In genomic region chr11:66725114-66725513, GRCh38 we compare ENCODE assay signal across 20 cellular contexts. TPM values are rescaled to one million over a fixed set of nuclear protein-coding genes. Genes with fewer than 3 reads are reported as not detected.
A peak's percentile ranks its signal among the peaks of the same experiment; 100 is the strongest.
DNase-seq lines count a peak whose midpoint lies in the region; ATAC-seq and TF ChIP-seq lines count a peak whose summit lies in the region.
"Had no signal": no experiment of that assay in that cellular context is flagged by ENCODE, and none has a peak within 500 bp of the region (broad histone marks: within the 10 kb centered on the region; RNA-seq: fewer than 3 reads in every experiment).

No MANE protein-coding gene starts in this region.

- H3K4me3 Mint-ChIP-seq in effector memory CD8-positive, alpha-beta T cell, result no peak overlapping the region
- H3K4me3 Mint-ChIP-seq in CD14-positive monocyte, result peak overlapping the region in 1 of 2 donors; percentile 33
- H3K4me3 Mint-ChIP-seq: CD4-positive, alpha-beta memory T cell had no signal

- ATAC-seq in RWPE2 (ENCODE audit: low read depth) (no peak), sciatic nerve (no peak)
- no peak for ATAC-seq in effector memory CD8-positive, alpha-beta T cell (replicated peaks)

- H3K9me3 ChIP-seq in RWPE2 (ENCODE audit: severe bottlenecking) (no peaks in the 10 kb centered on the region), iPS-20b (ENCODE audit: insufficient read depth, low read depth, low read length) (no peaks in the 10 kb centered on the region)
- H3K9me3 ChIP-seq: BE2C, Caco-2, MG63, Peyer's patch, SJCRH30 had no signal

- 0 out of 2 replicates have a peak overlapping the region, but pooled peaks have one; percentile 0 for H3K9ac ChIP-seq in iPS-20b (ENCODE audit: low read depth, low read length)

- no peaks in the 10 kb centered on the region for H3K9me3 Mint-ChIP-seq in effector memory CD8-positive, alpha-beta T cell
- peaks cover 0 to 19% (median 12%) of the 10 kb centered on the region in 7 donors for H3K9me3 Mint-ChIP-seq in CD14-positive monocyte

- intact Hi-C loops in sciatic nerve (cut with DNase I), result no loop called here
- intact Hi-C loops in CD14-positive monocyte (cut with micrococcal nuclease), result no loop called here

- peaks cover 52 to 76% of the 10 kb centered on the region in 2 donors for H3K27me3 Mint-ChIP-seq in effector memory CD8-positive, alpha-beta T cell
- peaks cover 59 to 66% (median 61%) of the 10 kb centered on the region in 3 donors for H3K27me3 Mint-ChIP-seq in CD14-positive monocyte (ENCODE audit: low read depth in 3 of 3)

- DNase-seq in G401 (ENCODE audit: low spot score), result peak; percentile 86
- DNase-seq in RWPE2 (ENCODE audit: low spot score), result peak; percentile 10
- peak; percentile 4 for DNase-seq in sciatic nerve (ENCODE audit: low spot score)
- no peak for DNase-seq in effector memory CD8-positive, alpha-beta T cell
- DNase-seq in CD14-positive monocyte (ENCODE audit: low spot score), result no peak
- no peak for DNase-seq in dedifferentiated amniotic fluid mesenchymal stem cell (ENCODE audit: extremely low spot score)
- DNase-seq: BE2C; Caco-2; CD4-positive, alpha-beta memory T cell; DMS 273 treated with DMSO at 0.1 percent for 48 hours; DMS79 treated with DMSO at 0.1 percent for 48 hours; GOT3; HCEC 1CT; MG63; NCI-H1417 treated with DMSO at 0.1 percent for 48 hours; NCI-H1930; NCI-H748 treated with DMSO at 0.1 percent for 48 hours; Peyer's patch had no signal

- no peaks in the 10 kb centered on the region for H3K27me3 ChIP-seq in RWPE2 (ENCODE audit: insufficient read depth, poor library complexity, severe bottlenecking)
- peaks cover 39% of the 10 kb centered on the region for H3K27me3 ChIP-seq in iPS-20b (ENCODE audit: insufficient read depth, low read length)
- H3K27me3 ChIP-seq: BE2C, MG63 had no signal

- H3K36me3 ChIP-seq in RWPE2 (ENCODE audit: low read depth), result no peaks in the 10 kb centered on the region
- peaks cover 13% of the 10 kb centered on the region; the same call in 1 of the 2 replicates for H3K36me3 ChIP-seq in iPS-20b (ENCODE audit: insufficient read depth, low read depth, low read length)
- H3K36me3 ChIP-seq: MG63, Peyer's patch, SJCRH30 had no signal

- H3K4me1 Mint-ChIP-seq in effector memory CD8-positive, alpha-beta T cell (ENCODE audit: low read depth in 2 of 2), result peaks cover 9 to 16% of the 10 kb centered on the region in 2 donors
- H3K4me1 Mint-ChIP-seq in CD14-positive monocyte, result peaks cover 11% of the 10 kb centered on the region

- no peak for TF ChIP-seq CTCF in RWPE2 (IDR thresholded peaks at IDR 0.05; ENCODE audit: poor library complexity, severe bottlenecking)
- no peak for TF ChIP-seq CTCF in CD14-positive monocyte (IDR thresholded peaks at IDR 0.05)

- in situ Hi-C loops in G401 (cut with HindIII; ENCODE audit: low sequenced_read_pairs), result no loop called here

- H3K36me3 Mint-ChIP-seq in effector memory CD8-positive, alpha-beta T cell (ENCODE audit: insufficient read depth), result no peaks in the 10 kb centered on the region
- H3K36me3 Mint-ChIP-seq in CD14-positive monocyte, result peaks cover 5 to 7% of the 10 kb centered on the region in 2 donors
- H3K36me3 Mint-ChIP-seq: CD4-positive, alpha-beta memory T cell had no signal

- H3K4me1 ChIP-seq in RWPE2 (ENCODE audit: insufficient read depth, poor library complexity, severe bottlenecking) (peaks cover 7% of the 10 kb centered on the region), iPS-20b (ENCODE audit: insufficient read depth, low read length) (peaks cover 21% of the 10 kb centered on the region)

- H3K4me3 ChIP-seq in RWPE2 (ENCODE audit: severe bottlenecking) (no peak overlapping the region), iPS-20b (ENCODE audit: low read length) (no peak overlapping the region; the same call in 1 of the 2 replicates)
- H3K4me3 ChIP-seq: MG63, Peyer's patch, SJCRH30 had no signal

- no peak overlapping the region for H3K27ac ChIP-seq in RWPE2 (ENCODE audit: poor library complexity, severe bottlenecking)
- H3K27ac ChIP-seq in iPS-20b (ENCODE audit: low read length), result no peak overlapping the region
- H3K27ac ChIP-seq: Peyer's patch, SJCRH30 had no signal

- H3K27ac Mint-ChIP-seq in effector memory CD8-positive, alpha-beta T cell, result no peak overlapping the region
- H3K27ac Mint-ChIP-seq in CD14-positive monocyte, result no peak overlapping the region

RNA-seq across cellular contexts. Expression of gene SPTBN2, which starts 3.9 kb away (rescaled TPM):
- total RNA-seq in G401 (2014; rRNA removed; shearing (Covaris generic)), result 102 and 103 TPM in 2 replicates
- 6.6 TPM for total RNA-seq in sciatic nerve
- polyA plus RNA-seq in CD14-positive monocyte, result not detected
- total RNA-seq: CD4-positive, alpha-beta memory T cell had no signal
- polyA plus RNA-seq: CD4-positive, alpha-beta memory T cell had no signal

RNA-seq across cellular contexts. Expression of gene RBM4B, which starts 47.4 kb away (rescaled TPM):
- 4.1 and 13.0 TPM in 2 replicates for total RNA-seq in G401 (2014; rRNA removed; shearing (Covaris generic))
- total RNA-seq in sciatic nerve, result 23.7 TPM
- polyA plus RNA-seq in CD14-positive monocyte, result 10 to 100 TPM in 1 of 2 donors, 1 to 10 TPM in 1; 7.8 to 11.2 TPM

Comparison
In these comparisons a context has a peak if more than half of its experiments do, and no peak if none do; other contexts are left out.
1. DNase-seq: peak in G401 (single experiment), RWPE2 (single experiment) and sciatic nerve (single experiment); none in effector memory CD8-positive, alpha-beta T cell (0 of 3), CD14-positive monocyte (single experiment) and dedifferentiated amniotic fluid mesenchymal stem cell (single experiment).
2. RNA of gene SPTBN2, which starts 3.9 kb away (total RNA-seq): 102 to 103 TPM in G401; 6.6 TPM in sciatic nerve (single experiment); every median in the first group is over 10 times any median in the second.